ENCODE assay signal across 16 cellular contexts in the genomic region with DNA sequence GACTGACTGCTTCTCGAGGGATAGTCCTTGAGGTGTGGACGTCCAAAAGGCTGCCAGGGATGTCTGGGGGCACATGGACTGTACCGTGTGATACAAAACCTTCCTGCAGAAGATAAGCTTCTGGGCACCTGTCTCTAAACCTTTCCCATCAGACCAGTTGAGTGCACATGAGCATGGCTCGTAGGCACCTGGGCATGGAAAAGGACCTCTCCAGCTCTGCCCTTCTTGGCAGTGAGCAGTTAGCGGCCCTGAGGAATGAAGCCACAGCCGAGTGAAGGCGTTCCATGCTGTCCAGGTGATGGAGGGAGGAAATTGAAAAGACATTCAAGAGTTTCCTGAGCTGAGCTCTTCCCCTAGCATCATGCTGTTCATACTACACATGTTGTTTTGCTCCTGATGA.
"Had no signal": no experiment of that assay in that cellular context is flagged by ENCODE, and none has a peak within 500 bp of the region (broad histone marks: within the 10 kb centered on the region; RNA-seq: fewer than 3 reads in every experiment).

No MANE protein-coding gene starts in this region.

- H3K27me3 ChIP-seq: MG63, SJSA1 had no signal

- H3K27ac Mint-ChIP-seq: IgD-negative memory B cell had no signal

- H3K27me3 Mint-ChIP-seq: IgD-negative memory B cell had no signal

- H3K9me3 ChIP-seq: MG63, SJSA1 had no signal

- ATAC-seq: K562 had no signal

- DNase-seq: MG63, NCI-H1092, NCI-H1105 treated with DMSO at 0.1 percent for 48 hours, NCI-H1417 treated with DMSO at 0.1 percent for 48 hours, NCI-H146, NCI-H1694 treated with DMSO at 0.1 percent for 48 hours, NCI-H1930, NCI-H82, Right ventricle myocardium superior, RPMI8226, SIG-M5 had no signal

- H3K4me3 Mint-ChIP-seq: IgD-negative memory B cell had no signal

- H3K36me3 Mint-ChIP-seq: IgD-negative memory B cell had no signal

- H3K4me1 ChIP-seq: SJSA1 had no signal

- H3K4me3 ChIP-seq: K562, MG63, SJSA1, SK-N-MC had no signal

- H3K27ac ChIP-seq: HL-60, SJSA1, SK-N-MC had no signal

- H3K36me3 ChIP-seq: MG63, SJSA1 had no signal
